8 cellular contexts compared by ENCODE assay signal in the genomic region with DNA sequence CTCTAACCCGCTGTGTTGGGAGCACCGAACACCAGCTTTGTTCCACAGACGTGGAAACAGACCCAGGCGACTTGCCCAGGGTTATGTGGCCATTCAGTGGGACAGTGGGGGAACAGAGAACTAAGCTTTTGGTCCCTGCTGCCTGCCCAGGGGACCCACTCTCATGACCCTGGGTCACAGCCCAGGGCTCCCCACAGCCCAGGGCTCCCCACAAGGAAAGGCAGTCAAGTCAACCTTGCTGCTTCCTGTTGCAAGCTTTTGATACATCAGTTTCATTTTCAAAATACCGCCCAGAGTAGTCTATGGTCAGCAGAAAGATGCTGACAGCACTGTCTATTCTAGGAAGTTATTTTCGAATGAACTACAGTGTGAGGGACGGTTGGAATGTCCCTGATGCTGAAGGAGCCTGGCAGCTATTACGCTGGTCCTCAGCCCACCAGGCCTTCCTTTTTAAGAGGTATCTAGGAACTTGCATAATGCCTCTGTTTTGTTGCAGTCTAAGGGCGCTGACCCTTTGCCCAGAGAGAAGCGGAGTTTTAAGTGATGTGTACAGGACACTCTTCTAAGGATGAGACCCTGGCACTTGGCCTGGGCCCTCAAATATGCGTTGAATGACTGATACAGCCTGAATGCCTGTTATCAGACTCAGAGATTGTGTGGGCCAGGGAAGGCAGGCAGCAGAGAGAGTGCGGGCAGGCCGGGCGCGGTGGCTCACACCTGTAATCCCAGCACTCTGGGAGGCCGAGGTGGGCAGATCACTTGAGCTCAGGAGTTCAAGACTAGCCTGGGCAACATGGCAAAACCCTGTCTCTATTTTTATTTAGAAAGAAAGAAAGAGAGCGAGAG. TPM values are rescaled to one million over a fixed set of nuclear protein-coding genes. Genes with fewer than 3 reads are reported as not detected.
A peak's percentile ranks its signal among the peaks of the same experiment; 100 is the strongest.
DNase-seq lines count a peak whose midpoint lies in the region; ATAC-seq and TF ChIP-seq lines count a peak whose summit lies in the region.

No MANE protein-coding gene starts in this region.

- intact Hi-C loops in Panc1 (cut with micrococcal nuclease; ENCODE audit: unreplicated experiment), result no loop called here

- TSS peak; percentile 96 for BruUV-seq in Panc1 (replicated peaks; lab: Mats Ljungman, UMichigan)

- TF ChIP-seq CTCF in Panc1 (IDR thresholded peaks at IDR 0.05) (no peak), nephron (IDR thresholded peaks at IDR 0.05; ENCODE audit: unreplicated experiment in 3 of 3) (no peak)

- H3K9ac ChIP-seq in duodenal mucosa (ENCODE audit: low read depth in 1 of 2, low read length in 2 of 2), result peak overlapping the region; percentile 71 to 78

- H3K4me1 Mint-ChIP-seq in nephron, result no peaks in the 10 kb centered on the region

- H3K4me3 Mint-ChIP-seq in nephron, result peak overlapping the region in 2 of 3 experiments; percentile 66 to 68

- in situ Hi-C loops in Panc1 (cut with HindIII; ENCODE audit: low pct_unique_long_range_greater_than_20kb, low sequenced_read_pairs), result no loop called here

- ATAC-seq in GM21576 (IDR thresholded peaks at IDR 0.05; ENCODE audit: unreplicated experiment), result peak; percentile 40
- peak; percentile 37; the same call in 1 of the 2 replicates for ATAC-seq in Panc1

- peaks cover 31% of the 10 kb centered on the region for H3K27me3 Mint-ChIP-seq in nephron (ENCODE audit: low read depth)

- no peaks in the 10 kb centered on the region for H3K36me3 Mint-ChIP-seq in nephron (ENCODE audit: low read depth)

- H3K27ac ChIP-seq in Panc1 (ENCODE audit: low read length), result peak overlapping the region; percentile 86
- H3K27ac ChIP-seq in duodenal mucosa (ENCODE audit: low read depth, low read length), result peak overlapping the region; percentile 88

- H3K4me3 ChIP-seq in Panc1 (ENCODE audit: low read depth in 2 of 2, low read length in 2 of 2) (peak overlapping the region; percentile 45 to 68), duodenal mucosa (ENCODE audit: low read depth in 1 of 2, low read length in 2 of 2) (peak overlapping the region; percentile 67 to 71)

- H3K4me1 ChIP-seq in Panc1 (ENCODE audit: control insufficient read depth, insufficient read depth, low read length), result no peaks in the 10 kb centered on the region
- peaks cover 7 to 14% of the 10 kb centered on the region in 2 donors for H3K4me1 ChIP-seq in duodenal mucosa (ENCODE audit: control insufficient read depth in 1 of 2, insufficient read depth in 2 of 2, low read length in 2 of 2)

- H3K9me3 Mint-ChIP-seq in nephron, result peaks cover 10% of the 10 kb centered on the region

- CTCF ChIA-PET in Panc1 (lab: Charles Lee), result no interaction called here

- POLR2A ChIA-PET in Panc1 (lab: Charles Lee), result no interaction called here

- H3K27me3 ChIP-seq in Panc1 (ENCODE audit: control insufficient read depth, insufficient read depth, low read length) (no peaks in the 10 kb centered on the region), duodenal mucosa (ENCODE audit: control insufficient read depth in 1 of 2, insufficient read depth in 2 of 2, low read length in 2 of 2) (no peaks in the 10 kb centered on the region)

- DNase-seq in AML-193 (lab: John Stamatoyannopoulos, UW) (peak; percentile 17 to 25), Panc1 (ENCODE audit: low read depth, low spot score) (no peak), NCI-H446 treated with DMSO at 0.1 percent for 48 hours (lab: John Stamatoyannopoulos, UW) (no peak), cerebellum (ENCODE audit: low spot score) (no peak), OCI-M2 (lab: John Stamatoyannopoulos, UW; ENCODE audit: unreplicated experiment) (no peak)

- H3K9me3 ChIP-seq in Panc1 (ENCODE audit: control insufficient read depth, insufficient read depth, low read depth, low read length), result no peaks in the 10 kb centered on the region
- peaks cover 0 to 4% of the 10 kb centered on the region in 2 donors for H3K9me3 ChIP-seq in duodenal mucosa (ENCODE audit: control insufficient read depth in 1 of 2, low read length in 2 of 2)

- H3K27ac Mint-ChIP-seq in nephron, result no peak overlapping the region

- no peaks in the 10 kb centered on the region for H3K36me3 ChIP-seq in Panc1 (ENCODE audit: control insufficient read depth, insufficient read depth, low read length)
- H3K36me3 ChIP-seq in duodenal mucosa (ENCODE audit: control insufficient read depth in 1 of 2, insufficient read depth in 2 of 2, low read length in 2 of 2), result no peaks in the 10 kb centered on the region

RNA-seq across cellular contexts. Expression of gene TTC7B, which starts 12.6 kb away (rescaled TPM):
- total RNA-seq in Panc1 (2021; ENCODE audit: unreplicated experiment) (40.9 TPM), cerebellum (26.3 TPM)
- polyA plus RNA-seq in Panc1 (2012; ENCODE audit: insufficient read length), result 59.4 TPM

Comparison
In these comparisons a context has a peak if more than half of its experiments do, and no peak if none do; other contexts are left out.
1. DNase-seq: peak in AML-193 (2 of 2); none in Panc1 (single experiment), NCI-H446 treated with DMSO at 0.1 percent for 48 hours (single experiment), cerebellum (single experiment) and OCI-M2 (single experiment).